9 cellular contexts compared by ENCODE assay signal in genomic region chr21:16280731-16281130, GRCh38.
DNase-seq lines count a peak whose midpoint lies in the region; TF ChIP-seq lines count a peak whose summit lies in the region.
"Had no signal": no experiment of that assay in that cellular context is flagged by ENCODE, and none has a peak within 500 bp of the region (broad histone marks: within the 10 kb centered on the region; RNA-seq: fewer than 3 reads in every experiment).

No MANE protein-coding gene starts in this region.

- H4K20me1 ChIP-seq in SK-N-SH (ENCODE audit: insufficient read depth), result no peaks in the 10 kb centered on the region

- no peak for DNase-seq in SK-N-MC (ENCODE audit: low read depth, low spot score)
- peak; percentile 48 for DNase-seq in fibroblast of mammary gland (ENCODE audit: low read depth)
- no peak for DNase-seq in tibial nerve (ENCODE audit: low spot score in 2 of 2)
- DNase-seq in NCI-H146 treated with DMSO at 0.1 percent for 48 hours (lab: John Stamatoyannopoulos, UW; ENCODE audit: unreplicated experiment), result no peak
- no peak for DNase-seq in NCI-H526 (lab: John Stamatoyannopoulos, UW)
- DNase-seq in SK-N-SH, result no peak
- DNase-seq: pancreas had no signal

- H3K4me3 ChIP-seq in SK-N-MC, result peak overlapping the region; percentile 69
- peak overlapping the region; percentile 34 for H3K4me3 ChIP-seq in fibroblast of mammary gland (ENCODE audit: control insufficient read depth, low read depth, low read length)
- H3K4me3 ChIP-seq in tibial nerve, result peak overlapping the region in 3 of 4 donors; percentile 7 to 38 (median 10)
- H3K4me3 ChIP-seq in SK-N-SH (ENCODE audit: low read depth in 2 of 2, low read length in 1 of 2), result no peak overlapping the region
- H3K4me3 ChIP-seq: pancreas had no signal

- peak overlapping the region; percentile 99 to 100 (median 100) for H3K27ac Mint-ChIP-seq in nephron
- H3K27ac Mint-ChIP-seq: T-helper 2 cell treated with Interferon-gamma antibody and Interleukin-4, amounts not matched to agents 5 μg/mL and 100 μg/mL, for 36 hours had no signal

- no peaks in the 10 kb centered on the region for H3K27me3 Mint-ChIP-seq in nephron (ENCODE audit: low read depth)

- H3K27ac ChIP-seq in SK-N-MC (peak overlapping the region; percentile 88), tibial nerve (peak overlapping the region in 3 of 4 donors; percentile 18 to 81 (median 79)), SK-N-SH (ENCODE audit: low read depth in 2 of 2, low read length in 1 of 2) (no peak overlapping the region)
- H3K27ac ChIP-seq: pancreas had no signal

- no peak overlapping the region for H2AFZ ChIP-seq in SK-N-SH (ENCODE audit: low read depth)

- no peaks in the 10 kb centered on the region for H3F3A ChIP-seq in SK-N-SH (replicated peaks; ENCODE audit: insufficient read depth)

- H3K9me3 ChIP-seq in SK-N-MC (ENCODE audit: low read depth, low read length) (no peaks in the 10 kb centered on the region), tibial nerve (no peaks in the 10 kb centered on the region), SK-N-SH (no peaks in the 10 kb centered on the region)
- H3K9me3 ChIP-seq: pancreas had no signal

- H3K4me2 ChIP-seq in SK-N-SH, result no peak overlapping the region

- no peaks in the 10 kb centered on the region for H3K27me3 ChIP-seq in tibial nerve
- H3K27me3 ChIP-seq in SK-N-SH (ENCODE audit: insufficient read depth), result no peaks in the 10 kb centered on the region
- H3K27me3 ChIP-seq: pancreas had no signal

- peaks cover 3 to 70% (median 8%) of the 10 kb centered on the region in 4 donors for H3K4me1 ChIP-seq in tibial nerve
- H3K4me1 ChIP-seq in SK-N-SH (ENCODE audit: control insufficient read depth in 1 of 2, insufficient read depth in 2 of 2, low read depth in 1 of 2, low read length in 1 of 2), result no peaks in the 10 kb centered on the region

- H3K36me3 ChIP-seq in SK-N-MC (ENCODE audit: insufficient read depth, low read length) (no peaks in the 10 kb centered on the region), tibial nerve (no peaks in the 10 kb centered on the region), SK-N-SH (replicated peaks in 1 of 2; ENCODE audit: control insufficient read depth in 1 of 2, insufficient read depth in 2 of 2, low read length in 1 of 2) (no peaks in the 10 kb centered on the region)
- H3K36me3 ChIP-seq: pancreas had no signal

- 20 to 39% methylated on average over 2 of the region's 2 CpGs for WGBS in tibial nerve, 2 donors
- WGBS in SK-N-SH (ENCODE audit: low lambda C conversion rate), result 36% methylated on average over 2 of the region's 2 CpGs

- TF ChIP-seq CTCF in fibroblast of mammary gland (conservative IDR thresholded peaks at IDR 0.05; ENCODE audit: control insufficient read depth, insufficient read depth, low read depth, low read length), result no peak
- TF ChIP-seq CTCF in nephron (IDR thresholded peaks at IDR 0.05; ENCODE audit: unreplicated experiment in 3 of 3), result no peak
- no peak for TF ChIP-seq CTCF in tibial nerve (IDR thresholded peaks at IDR 0.05)
- no peak for TF ChIP-seq CTCF in SK-N-SH (IDR thresholded peaks at IDR 0.05)

- H3K4me3 Mint-ChIP-seq in nephron, result peak overlapping the region; percentile 67 to 82 (median 82)
- H3K4me3 Mint-ChIP-seq: T-helper 2 cell treated with Interferon-gamma antibody and Interleukin-4, amounts not matched to agents 5 μg/mL and 100 μg/mL, for 36 hours had no signal

- no peaks in the 10 kb centered on the region for H3K9me2 ChIP-seq in SK-N-SH

- H3K79me2 ChIP-seq in SK-N-SH (ENCODE audit: insufficient read depth), result no peaks in the 10 kb centered on the region

- TF ChIP-seq POLR2A in tibial nerve (IDR thresholded peaks at IDR 0.05), result no peak

- H3K4me1 Mint-ChIP-seq in nephron, result peaks cover 69% of the 10 kb centered on the region

- H3K36me3 Mint-ChIP-seq in nephron (ENCODE audit: low read depth), result peaks cover 23% of the 10 kb centered on the region

- POLR2A ChIA-PET in SK-N-SH (lab: Yijun Ruan, JAX), result no interaction called here

- no peaks in the 10 kb centered on the region for H3K9me3 Mint-ChIP-seq in nephron
- H3K9me3 Mint-ChIP-seq: T-helper 2 cell treated with Interferon-gamma antibody and Interleukin-4, amounts not matched to agents 5 μg/mL and 100 μg/mL, for 36 hours had no signal

- TF ChIP-seq EP300 in tibial nerve (IDR thresholded peaks at IDR 0.05) (no peak), SK-N-SH (IDR thresholded peaks at IDR 0.05; ENCODE audit: borderline replicate concordance in 1 of 2, low read depth in 1 of 2, low read length in 1 of 2) (no peak)

- no peak for TF ChIP-seq RAD21 in SK-N-SH (IDR thresholded peaks at IDR 0.05; ENCODE audit: low read length)

- H3K9ac ChIP-seq in SK-N-MC (ENCODE audit: insufficient read length) (peak overlapping the region; percentile 77), SK-N-SH (no peak overlapping the region)

- CTCF ChIA-PET in SK-N-SH (lab: Yijun Ruan, JAX), result no interaction called here

TF ChIP-seq in SK-N-SH, 30 proteins besides CTCF, POLR2A, EP300 and RAD21:
- TF ChIP-seq NFIC (IDR thresholded peaks at IDR 0.05; ENCODE audit: borderline replicate concordance) (no peak), MAX (IDR thresholded peaks at IDR 0.05; ENCODE audit: low read depth) (no peak), JUND (IDR thresholded peaks at IDR 0.05) (no peak), GABPA (IDR thresholded peaks at IDR 0.05; ENCODE audit: low read depth) (no peak), ZBTB33 (IDR thresholded peaks at IDR 0.05; ENCODE audit: borderline replicate concordance, low read depth) (no peak), FOSL2 (IDR thresholded peaks at IDR 0.05; ENCODE audit: borderline replicate concordance, low read depth) (no peak), ELF1 (IDR thresholded peaks at IDR 0.05) (no peak), FOXJ3 (CRISPR knock-in tag; IDR thresholded peaks at IDR 0.05) (no peak), GATA2 (CRISPR knock-in tag; IDR thresholded peaks at IDR 0.05) (no peak), TCF12 (IDR thresholded peaks at IDR 0.05) (no peak)

Comparison
In these comparisons a context has a peak if more than half of its experiments do, and no peak if none do; other contexts are left out.
1. H3K27ac ChIP-seq: peak in SK-N-MC (single experiment) and tibial nerve (3 of 4); none in SK-N-SH (0 of 2).
2. H3K4me3 ChIP-seq: peak in SK-N-MC (single experiment), fibroblast of mammary gland (single experiment) and tibial nerve (3 of 4); none in SK-N-SH (0 of 2).